Comparison of ENCODE assay signal across 1 cellular context in genomic region chr19:2841858-2842574, GRCh38.
A peak's percentile ranks its signal among the peaks of the same experiment; 100 is the strongest.
TF ChIP-seq lines count a peak whose summit lies in the region.

No MANE protein-coding gene starts in this region.

TF ChIP-seq in H1, 55 proteins besides CTCF, POLR2A, EP300 and RAD21:
- TF ChIP-seq CBX8 (IDR thresholded peaks at IDR 0.05; ENCODE audit: borderline replicate concordance, low read depth, low read length) (no peak), KDM4A (IDR thresholded peaks at IDR 0.05; ENCODE audit: low read depth, low read length, severe bottlenecking) (peak; percentile 24)
